ENCODE assay signal across 8 cellular contexts in the genomic region with DNA sequence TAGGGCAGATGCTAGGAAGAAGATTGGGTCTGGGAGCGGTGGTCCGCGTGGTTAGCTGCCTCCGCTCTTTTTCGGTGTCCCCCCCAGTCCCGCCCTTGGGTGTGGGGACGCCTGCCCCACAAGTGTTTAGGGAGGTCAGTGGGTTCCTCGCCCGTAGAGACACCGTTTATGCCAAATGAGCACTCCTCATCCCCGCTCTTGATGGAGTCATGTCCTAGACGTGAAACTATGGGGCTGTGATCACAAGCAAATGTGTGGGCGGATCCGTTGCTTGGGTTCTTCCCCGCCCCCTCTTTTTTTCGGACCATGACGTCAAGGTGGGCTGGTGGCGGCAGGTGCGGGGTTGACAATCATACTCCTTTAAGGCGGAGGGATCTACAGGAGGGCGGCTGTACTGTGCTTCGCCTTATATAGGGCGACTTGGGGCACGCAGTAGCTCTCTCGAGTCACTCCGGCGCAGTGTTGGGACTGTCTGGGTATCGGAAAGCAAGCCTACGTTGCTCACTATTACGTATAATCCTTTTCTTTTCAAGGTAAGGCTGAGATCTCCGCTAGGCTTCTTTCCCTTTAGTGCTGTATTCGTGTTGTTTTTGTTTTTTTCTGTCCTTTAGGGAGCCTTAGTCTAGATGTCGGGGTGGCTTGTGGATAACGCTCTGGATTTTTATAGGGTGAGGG. TPM values are rescaled to one million over a fixed set of nuclear protein-coding genes. Genes with fewer than 3 reads are reported as not detected.
A peak's percentile ranks its signal among the peaks of the same experiment; 100 is the strongest.
DNase-seq lines count a peak whose midpoint lies in the region; ATAC-seq, FAIRE-seq and TF ChIP-seq lines count a peak whose summit lies in the region.

A gene (plus strand): TSS at position 439 of the 675 bp plus-strand sequence. CDS start 1,529 bp downstream, outside the sequence.

- H3K36me3 ChIP-seq in astrocyte (ENCODE audit: insufficient read depth, low read length): peaks cover 37% of the 10 kb centered on the region
- H3K36me3 ChIP-seq in aorta (ENCODE audit: control insufficient read depth in 1 of 2, insufficient read depth in 2 of 2, low read length in 1 of 2): peaks cover 3 to 6% of the 10 kb centered on the region in 2 donors

- H3K27ac ChIP-seq in astrocyte (ENCODE audit: low read depth, low read length): peak within 1 kb of the TSS; percentile 92
- H3K27ac ChIP-seq in aorta (ENCODE audit: low read depth in 1 of 2, low read length in 2 of 2): peak within 1 kb of the TSS; percentile 46 to 89

- H3K27ac Mint-ChIP-seq in astrocyte (ENCODE audit: unreplicated experiment): peak within 1 kb of the TSS; percentile 98

- intact Hi-C loops in T-helper 2 cell treated with Interferon-gamma antibody and Interleukin-4, amounts not matched to agents 100 ng/mL and 5 ng/mL, for 36 hours (cut with micrococcal nuclease): loop anchor here (1.0 to 5.0 kb wide), 7 partner anchors 8 to 618 kb away; a partner anchor contains a TSS
- intact Hi-C loops in aorta (cut with DNase I): loop anchor here in 1 of 2 donors (10.0 kb wide), 1 partner anchor 472 kb away; a partner anchor contains a TSS

- H3K9me3 ChIP-seq in astrocyte (ENCODE audit: insufficient read depth, low read depth, low read length) (no peaks in the 10 kb centered on the region), aorta (ENCODE audit: control insufficient read depth, low read length) (no peaks in the 10 kb centered on the region)

- H3K27me3 Mint-ChIP-seq in astrocyte (ENCODE audit: low read depth, unreplicated experiment): no peaks in the 10 kb centered on the region

- H3K36me3 Mint-ChIP-seq in astrocyte (ENCODE audit: low read depth, unreplicated experiment): peaks cover 30% of the 10 kb centered on the region

- ATAC-seq in GM18508 (IDR thresholded peaks at IDR 0.05; ENCODE audit: insufficient read depth, unreplicated experiment) (peak; percentile 73), HG02973 (IDR thresholded peaks at IDR 0.05; ENCODE audit: unreplicated experiment) (peak; percentile 55), aorta (ENCODE audit: low FRiP score) (peak; percentile 95)

- H3K4me1 ChIP-seq in astrocyte (ENCODE audit: insufficient read depth, low read length) (peaks cover 17% of the 10 kb centered on the region), aorta (ENCODE audit: control insufficient read depth in 1 of 2, insufficient read depth in 2 of 2, low read length in 2 of 2) (no peaks in the 10 kb centered on the region)

- peak within 1 kb of the TSS; percentile 93 for H3K4me2 ChIP-seq in astrocyte (ENCODE audit: low read length)

- DNase-seq in NCI-H1930 (lab: John Stamatoyannopoulos, UW) (peak; percentile 95 to 96), astrocyte (ENCODE audit: low read depth) (peak; percentile 100), hepatic stellate cell (ENCODE audit: low spot score) (peak; percentile 96), renal cortical epithelial cell (ENCODE audit: low read depth) (peak; percentile 98), aorta (peak; percentile 96)

- WGBS in aorta, 2 donors: 0 to 1% methylated on average over 34 of the region's 34 CpGs

- H3K27me3 ChIP-seq in astrocyte (ENCODE audit: insufficient read depth, low read length): no peaks in the 10 kb centered on the region
- no peaks in the 10 kb centered on the region for H3K27me3 ChIP-seq in aorta (ENCODE audit: control insufficient read depth in 1 of 2, insufficient read depth in 2 of 2, low read length in 1 of 2)

- H3K4me3 ChIP-seq in astrocyte (ENCODE audit: insufficient read depth, low read depth, low read length) (peak within 1 kb of the TSS; percentile 100), aorta (ENCODE audit: low read length in 2 of 2) (peak within 1 kb of the TSS; percentile 91 to 97)

- TF ChIP-seq CTCF in astrocyte (IDR thresholded peaks at IDR 0.05; ENCODE audit: insufficient read depth, low read depth, low read length): no peak

- H2AFZ ChIP-seq in astrocyte (ENCODE audit: low read depth, low read length): peak within 1 kb of the TSS; percentile 93

- peak within 1 kb of the TSS; percentile 100 for H3K9ac ChIP-seq in astrocyte (ENCODE audit: low read length)

- H3K4me1 Mint-ChIP-seq in astrocyte (ENCODE audit: low read depth, unreplicated experiment): peaks cover 30% of the 10 kb centered on the region

- peaks cover 3% of the 10 kb centered on the region for H3K9me3 Mint-ChIP-seq in astrocyte (ENCODE audit: unreplicated experiment)

- peak within 1 kb of the TSS; percentile 98 for H3K4me3 Mint-ChIP-seq in astrocyte (ENCODE audit: unreplicated experiment)

- peaks cover 54% of the 10 kb centered on the region for H3K79me2 ChIP-seq in astrocyte (ENCODE audit: insufficient read depth, low read length)

- H4K20me1 ChIP-seq in astrocyte (ENCODE audit: insufficient read depth, low read length): peaks cover 49% of the 10 kb centered on the region

- FAIRE-seq in astrocyte (lab: Jason Lieb, UNC): no peak

RNA-seq across cellular contexts. Expression of the gene that starts here (rescaled TPM):
- total RNA-seq in T-helper 2 cell treated with Interferon-gamma antibody and Interleukin-4, amounts not matched to agents 100 ng/mL and 5 ng/mL, for 36 hours: 884 and 889 TPM in 2 replicates
- total RNA-seq in astrocyte (859 and 914 TPM in 2 replicates), renal cortical epithelial cell (759 and 823 TPM in 2 replicates), aorta (100 to 1,000 TPM; 490 to 636 TPM)
- 100 to 1,000 TPM; 385 to 391 TPM for polyA plus RNA-seq in aorta

Comparison
In these comparisons a context has a peak if more than half of its experiments do, and no peak if none do; other contexts are left out.
1. Peak in every context shown above with its lines: DNase-seq, ATAC-seq, H3K4me3 ChIP-seq and H3K27ac ChIP-seq.